8 cellular contexts compared by ENCODE assay signal in the genomic region with DNA sequence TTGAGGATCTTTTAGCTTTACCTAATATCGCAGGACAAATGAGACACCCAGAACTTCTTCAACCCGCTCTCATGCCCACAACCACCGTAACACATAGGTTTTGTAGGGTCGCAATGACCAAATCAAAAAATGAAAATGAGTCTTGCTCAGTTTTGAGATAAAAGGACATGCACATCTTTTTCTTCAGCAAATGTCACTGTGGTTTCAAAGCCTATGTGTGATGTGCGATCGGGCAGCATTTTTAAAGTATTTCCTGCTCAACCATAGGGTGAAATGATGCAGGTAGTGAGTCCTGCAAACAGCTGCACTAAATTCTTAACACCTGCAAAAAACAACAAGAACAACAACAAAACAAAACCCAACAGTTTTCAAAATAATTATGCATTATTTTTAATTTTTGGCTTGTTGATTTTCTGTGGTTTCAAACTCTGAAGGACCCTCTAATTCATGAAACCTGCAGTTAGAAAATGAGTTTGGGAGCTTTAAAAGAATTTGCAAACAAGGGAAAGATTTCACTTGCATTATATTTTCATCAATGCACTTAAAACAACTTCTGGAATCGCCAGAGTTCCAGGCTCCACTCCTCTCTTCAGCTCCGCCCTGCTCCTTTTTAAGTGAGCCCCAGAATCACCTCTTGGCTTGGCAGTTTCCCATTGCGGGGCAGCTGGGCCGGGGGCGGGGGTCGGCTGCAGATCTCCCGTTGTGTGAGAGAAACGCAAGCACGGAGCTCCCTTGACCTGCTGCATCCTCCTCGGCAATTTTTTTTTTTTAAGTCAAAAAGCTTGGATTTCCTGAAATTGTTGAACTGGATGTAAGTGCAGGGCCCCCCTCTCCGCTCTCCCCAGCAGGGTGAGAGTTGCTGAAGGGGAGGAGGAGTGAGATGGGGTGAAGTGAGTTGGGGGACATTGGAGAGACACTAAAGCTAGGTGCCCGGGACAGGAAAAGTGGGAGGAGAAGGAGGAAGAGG.
DNase-seq lines count a peak whose midpoint lies in the region; ATAC-seq and TF ChIP-seq lines count a peak whose summit lies in the region.

No MANE protein-coding gene starts in this region.

- peaks cover 9% of the 10 kb centered on the region for H3K9me1 ChIP-seq in IMR-90 (ENCODE audit: insufficient read depth, low read length)

- H4K5ac ChIP-seq in IMR-90 (ENCODE audit: low read depth, low read length): no peak overlapping the region

- intact Hi-C loops in A673 (cut with micrococcal nuclease; ENCODE audit: unreplicated experiment): loop anchor here (2.0 to 10.0 kb wide), 3 partner anchors 739 to 903 kb away; partner anchors contain the start of gene FJX1
- intact Hi-C loops in IMR-90 (cut with micrococcal nuclease): loop anchor here (2.0 to 5.0 kb wide), 3 partner anchors 55 to 82 kb away; partner anchors contain the start of gene PRR5L
- intact Hi-C loops in colonic mucosa (cut with DNase I): loop anchor here (5.0 kb wide), 1 partner anchor 83 kb away; no protein-coding TSS in a partner anchor
- intact Hi-C loops in naive thymus-derived CD4-positive, alpha-beta T cell (cut with micrococcal nuclease): loop anchor here in 1 of 2 donors (1.0 to 5.0 kb wide), 3 partner anchors 83 to 102 kb away; partner anchors contain the start of gene COMMD9

- H3K79me1 ChIP-seq in IMR-90 (ENCODE audit: low read depth in 1 of 2, low read length in 2 of 2): peaks cover 11 to 15% of the 10 kb centered on the region in 2 experiments; a peak in 3 of 4 replicates

- no peak overlapping the region for H2AK5ac ChIP-seq in IMR-90 (ENCODE audit: low read depth, low read length)

- no peak overlapping the region for H3K27ac Mint-ChIP-seq in naive thymus-derived CD4-positive, alpha-beta T cell

- no peak overlapping the region for H4K91ac ChIP-seq in IMR-90 (ENCODE audit: insufficient read depth, low read depth, low read length)

- H3K4me3 Mint-ChIP-seq in naive thymus-derived CD4-positive, alpha-beta T cell: peak overlapping the region in 7 of 10 donors; percentile 20 to 98 (median 73)

- H3K18ac ChIP-seq in IMR-90 (ENCODE audit: low read depth, low read length): no peak overlapping the region

- H2BK20ac ChIP-seq in IMR-90 (ENCODE audit: low read depth, low read length): no peak overlapping the region

- peak overlapping the region; percentile 39; the same call in 1 of the 2 replicates for H2BK120ac ChIP-seq in IMR-90 (ENCODE audit: low read depth, low read length)

- H3K4me3 ChIP-seq in A673 (ENCODE audit: low read depth, low read length, poor library complexity, severe bottlenecking): peak overlapping the region; percentile 57
- peak overlapping the region; percentile 83 for H3K4me3 ChIP-seq in IMR-90 (ENCODE audit: insufficient read depth, low read depth, low read length)
- peak overlapping the region; percentile 19 for H3K4me3 ChIP-seq in colonic mucosa
- H3K4me3 ChIP-seq in naive thymus-derived CD4-positive, alpha-beta T cell (ENCODE audit: low read length): peak overlapping the region; percentile 71

- BruUV-seq in A673 (replicated peaks; lab: Mats Ljungman, UMichigan) (TSS peak; percentile 82), IMR-90 (replicated peaks; lab: Mats Ljungman, UMichigan) (no TSS peak)

- H3K9me3 Mint-ChIP-seq in naive thymus-derived CD4-positive, alpha-beta T cell: peaks cover 0 to 2% (median 0%) of the 10 kb centered on the region in 11 donors

- peaks cover 0 to 15% (median 0%) of the 10 kb centered on the region in 5 donors for H3K36me3 Mint-ChIP-seq in naive thymus-derived CD4-positive, alpha-beta T cell

- peak overlapping the region; percentile 78; the same call in 1 of the 3 replicates for H2BK15ac ChIP-seq in IMR-90 (ENCODE audit: low read depth, low read length)

- H3K9me3 ChIP-seq in A673 (ENCODE audit: low read depth, low read length, poor library complexity, severe bottlenecking): no peaks in the 10 kb centered on the region
- H3K9me3 ChIP-seq in IMR-90 (ENCODE audit: control insufficient read depth, insufficient read depth, low read length): no peaks in the 10 kb centered on the region
- H3K9me3 ChIP-seq in colonic mucosa: no peaks in the 10 kb centered on the region
- no peaks in the 10 kb centered on the region for H3K9me3 ChIP-seq in naive thymus-derived CD4-positive, alpha-beta T cell (ENCODE audit: control insufficient read depth in 2 of 3, low read length in 3 of 3)

- 0 out of 2 replicates have a peak overlapping the region, but pooled peaks have one; percentile 8 for H3K4ac ChIP-seq in IMR-90 (ENCODE audit: low read depth, low read length)

- in situ Hi-C loops in IMR-90 (cut with MboI; ENCODE audit: low sequenced_read_pairs): loop anchor here (5.0 kb wide), 1 partner anchor 97 kb away; no protein-coding TSS in a partner anchor

- no peak overlapping the region for H3K56ac ChIP-seq in IMR-90 (ENCODE audit: extremely low read depth, insufficient read depth, low read length)

- H3K27me3 ChIP-seq in A673 (replicated peaks; ENCODE audit: insufficient read depth, low read depth, low read length, poor library complexity) (no peaks in the 10 kb centered on the region), IMR-90 (ENCODE audit: control insufficient read depth, insufficient read depth, low read length) (peaks cover 2% of the 10 kb centered on the region; the same call in 1 of the 2 replicates), colonic mucosa (no peaks in the 10 kb centered on the region)
- H3K27me3 ChIP-seq in naive thymus-derived CD4-positive, alpha-beta T cell (ENCODE audit: control insufficient read depth in 2 of 2, insufficient read depth in 2 of 2, low read length in 2 of 2): peaks cover 0 to 5% of the 10 kb centered on the region in 2 donors

- H3K4me2 ChIP-seq in IMR-90 (ENCODE audit: low read depth, low read length): peak overlapping the region; percentile 94

- CTCF ChIA-PET in A673 (lab: Charles Lee): interaction anchor here (0.6 to 1.5 kb wide), 5 partner anchors 77 to 554 kb away, joined by 3 to 11 read pairs (median 6); no protein-coding TSS in a partner anchor
- CTCF ChIA-PET in IMR-90 (lab: Yijun Ruan, JAX): interaction anchor here (0.6 to 1.5 kb wide), 8 partner anchors 16 to 697 kb away, joined by 3 to 9 read pairs (median 3); no protein-coding TSS in a partner anchor
- CTCF ChIA-PET in naive thymus-derived CD4-positive, alpha-beta T cell (lab: Charles Lee): no interaction called here

- H2AK9ac ChIP-seq in IMR-90 (replicated peaks; ENCODE audit: low read depth, low read length, poor library complexity): no peak overlapping the region

- H3K27me3 Mint-ChIP-seq in naive thymus-derived CD4-positive, alpha-beta T cell: peaks cover 42 to 79% (median 65%) of the 10 kb centered on the region in 5 donors

- H3K36me3 ChIP-seq in A673 (ENCODE audit: insufficient read depth, low read length, poor library complexity, severe bottlenecking) (no peaks in the 10 kb centered on the region), IMR-90 (ENCODE audit: control insufficient read depth, insufficient read depth, low read length) (no peaks in the 10 kb centered on the region), colonic mucosa (no peaks in the 10 kb centered on the region)
- no peaks in the 10 kb centered on the region for H3K36me3 ChIP-seq in naive thymus-derived CD4-positive, alpha-beta T cell (ENCODE audit: control insufficient read depth in 2 of 3, insufficient read depth in 3 of 3, low read length in 3 of 3)

- TF ChIP-seq POLR2A in IMR-90 (IDR thresholded peaks at IDR 0.05; ENCODE audit: low read depth, low read length) (no peak), erythroblast (IDR thresholded peaks at IDR 0.05; ENCODE audit: low read length) (no peak)

- peak overlapping the region; percentile 91 for H2AFZ ChIP-seq in IMR-90 (replicated peaks; ENCODE audit: low read length, poor library complexity)

- H3K23ac ChIP-seq in IMR-90 (ENCODE audit: low read depth, low read length): no peak overlapping the region

- WGBS in IMR-90 (ENCODE audit: extremely low coverage in 2 of 2, insufficient read length in 1 of 2), 2 experiments: 22% methylated on average over 3 of the region's 18 CpGs; no CpG with 5 or more reads in 1 of the 2 experiments

- dilution Hi-C loops in IMR-90 (cut with HindIII; ENCODE audit: low sequenced_read_pairs, unreplicated experiment): no loop called here

- no peak for TF ChIP-seq RAD21 in IMR-90 (IDR thresholded peaks at IDR 0.05; ENCODE audit: low read length)

- H3K27ac ChIP-seq in A673 (ENCODE audit: low read depth, low read length, poor library complexity, severe bottlenecking): peak overlapping the region; percentile 47
- H3K27ac ChIP-seq in IMR-90 (ENCODE audit: insufficient read depth, low read length): no peak overlapping the region
- peak overlapping the region; percentile 49 for H3K27ac ChIP-seq in colonic mucosa
- no peak overlapping the region for H3K27ac ChIP-seq in naive thymus-derived CD4-positive, alpha-beta T cell (ENCODE audit: low read depth, low read length)

- peak overlapping the region in 1 of 2 experiments; percentile 48; a peak in 2 of 4 replicates for H4K8ac ChIP-seq in IMR-90 (ENCODE audit: low read depth in 2 of 2, low read length in 2 of 2)

- POLR2A ChIA-PET in A673 (lab: Charles Lee; ENCODE audit: low non-redundant PET) (interaction anchor here (0.7 kb wide), 1 partner anchor 889 kb away, joined by 3 read pairs; no protein-coding TSS in a partner anchor), IMR-90 (lab: Charles Lee; ENCODE audit: unreplicated experiment) (interaction anchor here (0.6 to 1.0 kb wide), 3 partner anchors 12 to 29 kb away, joined by 3 to 6 read pairs (median 4); no protein-coding TSS in a partner anchor)
- POLR2A ChIA-PET in naive thymus-derived CD4-positive, alpha-beta T cell (lab: Charles Lee): no interaction called here

- DNase-seq in A673 (ENCODE audit: low spot score) (no peak), IMR-90 (no peak), colonic mucosa (no peak), COLO668 (lab: John Stamatoyannopoulos, UW; ENCODE audit: unreplicated experiment) (no peak), erythroblast (lab: John Stamatoyannopoulos, UW) (no peak)
- DNase-seq in naive thymus-derived CD4-positive, alpha-beta T cell: no peak

- ATAC-seq in IMR-90 (ENCODE audit: low read depth): peak; percentile 3; the same call in 1 of the 2 replicates
- no peak for ATAC-seq in naive thymus-derived CD4-positive, alpha-beta T cell
- no peak for ATAC-seq in GM21526 (IDR thresholded peaks at IDR 0.05; ENCODE audit: low FRiP score, unreplicated experiment)
- no peak for ATAC-seq in HG03469 (IDR thresholded peaks at IDR 0.05; ENCODE audit: unreplicated experiment)

- H3K9ac ChIP-seq in IMR-90 (ENCODE audit: low read depth, low read length) (peak overlapping the region; percentile 6; the same call in 1 of the 2 replicates), colonic mucosa (ENCODE audit: low read depth in 2 of 2, low read length in 2 of 2) (peak overlapping the region; percentile 86 to 99)

- H3K14ac ChIP-seq in IMR-90 (replicated peaks; ENCODE audit: low read depth, low read length): no peak overlapping the region

- peaks cover 68% of the 10 kb centered on the region for H3K4me1 ChIP-seq in A673 (ENCODE audit: insufficient read depth, low read length, poor library complexity, severe bottlenecking)
- peaks cover 4% of the 10 kb centered on the region for H3K4me1 ChIP-seq in IMR-90 (ENCODE audit: control insufficient read depth, insufficient read depth, low read length)
- H3K4me1 ChIP-seq in colonic mucosa: peaks cover 12% of the 10 kb centered on the region
- H3K4me1 ChIP-seq in naive thymus-derived CD4-positive, alpha-beta T cell (ENCODE audit: control insufficient read depth in 2 of 2, insufficient read depth in 2 of 2, low read length in 2 of 2): peaks cover 0 to 17% of the 10 kb centered on the region in 2 donors

- H3K4me1 Mint-ChIP-seq in naive thymus-derived CD4-positive, alpha-beta T cell: peaks cover 6 to 45% (median 20%) of the 10 kb centered on the region in 7 donors

- H2BK5ac ChIP-seq in IMR-90 (ENCODE audit: low read depth, low read length, poor library complexity, severe bottlenecking): no peak overlapping the region

- TF ChIP-seq CTCF in A673 (conservative IDR thresholded peaks at IDR 0.05; ENCODE audit: low read depth, low read length): no peak
- TF ChIP-seq CTCF in IMR-90 (conservative IDR thresholded peaks at IDR 0.05; ENCODE audit: low read depth, low read length): no peak
- TF ChIP-seq CTCF in colonic mucosa (IDR thresholded peaks at IDR 0.05): no peak

- H4K20me1 ChIP-seq in IMR-90 (ENCODE audit: insufficient read depth, low read length): peaks cover 5% of the 10 kb centered on the region; the same call in 1 of the 2 replicates

Comparison
In these comparisons a context has a peak if more than half of its experiments do, and no peak if none do; other contexts are left out.
1. H3K27ac ChIP-seq: peak in A673 (single experiment) and colonic mucosa (single experiment); none in IMR-90 (single experiment) and naive thymus-derived CD4-positive, alpha-beta T cell (single experiment).
2. H3K4me3 ChIP-seq: peak in every context shown above with its lines; median percentile 83 in IMR-90; 71 in naive thymus-derived CD4-positive, alpha-beta T cell; 57 in A673; 19 in colonic mucosa.